Comparison of ENCODE assay signal across 13 cellular contexts in genomic region chr11:22479986-22480740, GRCh38.
A peak's percentile ranks its signal among the peaks of the same experiment; 100 is the strongest.
DNase-seq lines count a peak whose midpoint lies in the region; TF ChIP-seq lines count a peak whose summit lies in the region.
"Had no signal": no experiment of that assay in that cellular context is flagged by ENCODE, and none has a peak within 500 bp of the region (broad histone marks: within the 10 kb centered on the region; RNA-seq: fewer than 3 reads in every experiment).

No MANE protein-coding gene starts in this region.

- H3K9me3 ChIP-seq in SJCRH30 (replicated peaks) (peaks cover 8% of the 10 kb centered on the region; the same call in 1 of the 2 replicates), WERI-Rb-1 (ENCODE audit: severe bottlenecking) (no peaks in the 10 kb centered on the region)
- H3K9me3 ChIP-seq: A549 had no signal

- H3K27me3 ChIP-seq in SJCRH30 (no peaks in the 10 kb centered on the region), WERI-Rb-1 (ENCODE audit: insufficient read depth, low read depth, severe bottlenecking) (no peaks in the 10 kb centered on the region)

- intact Hi-C loops in lower leg skin (cut with DNase I; ENCODE audit: low total_unique reads): no loop called here

- peak overlapping the region; percentile 84 for H3K27ac ChIP-seq in SJCRH30
- no peak overlapping the region for H3K27ac ChIP-seq in WERI-Rb-1
- H3K27ac ChIP-seq: A549 had no signal

- peak overlapping the region; percentile 83 for H3K27ac Mint-ChIP-seq in mesothelial cell of epicardium
- H3K27ac Mint-ChIP-seq: CD14-positive monocyte, GM23338 had no signal

- no peak overlapping the region for H3K4me3 Mint-ChIP-seq in mesothelial cell of epicardium
- H3K4me3 Mint-ChIP-seq: CD14-positive monocyte, GM23338 had no signal

- H3K9me3 Mint-ChIP-seq in mesothelial cell of epicardium: peaks cover 19% of the 10 kb centered on the region
- H3K9me3 Mint-ChIP-seq: GM23338 had no signal

- peaks cover 37% of the 10 kb centered on the region for H3K4me1 Mint-ChIP-seq in mesothelial cell of epicardium
- H3K4me1 Mint-ChIP-seq: CD14-positive monocyte, GM23338 had no signal

- WGBS in lower leg skin, 2 donors: 53 to 58% methylated on average over 4 of the region's 4 CpGs

- H3K27me3 Mint-ChIP-seq in mesothelial cell of epicardium (ENCODE audit: low read depth): no peaks in the 10 kb centered on the region

- DNase-seq in SJCRH30 (peak; percentile 63 to 85), fibroblast of gingiva (ENCODE audit: low read depth) (peak; percentile 56), mesothelial cell of epicardium (ENCODE audit: low spot score in 2 of 2, unreplicated experiment in 2 of 2) (no peak), COR-L47 (lab: John Stamatoyannopoulos, UW) (no peak), WERI-Rb-1 (no peak), lower leg skin (ENCODE audit: low spot score in 2 of 2) (no peak)
- DNase-seq: Calu3, DMS 273 treated with DMSO at 0.1 percent for 48 hours, H7, IMR-90 had no signal

- no peak for TF ChIP-seq POLR2A in lower leg skin (IDR thresholded peaks at IDR 0.05)

- no peak for TF ChIP-seq CTCF in mesothelial cell of epicardium (IDR thresholded peaks at IDR 0.05; ENCODE audit: unreplicated experiment)
- no peak for TF ChIP-seq CTCF in WERI-Rb-1 (IDR thresholded peaks at IDR 0.05; ENCODE audit: low read depth, low read length)
- TF ChIP-seq CTCF in lower leg skin (IDR thresholded peaks at IDR 0.05): no peak

- no peak overlapping the region for H3K4me3 ChIP-seq in SJCRH30
- no peak overlapping the region for H3K4me3 ChIP-seq in WERI-Rb-1 (ENCODE audit: low read depth, low read length)
- no peak overlapping the region for H3K4me3 ChIP-seq in lower leg skin (ENCODE audit: low read depth, poor library complexity, severe bottlenecking)
- H3K4me3 ChIP-seq: A549, GM23338 had no signal

- H3K4me1 ChIP-seq in SJCRH30: peaks cover 40% of the 10 kb centered on the region
- H3K4me1 ChIP-seq: A549 had no signal

- H3K36me3 ChIP-seq in SJCRH30 (no peaks in the 10 kb centered on the region), WERI-Rb-1 (no peaks in the 10 kb centered on the region)

- no peaks in the 10 kb centered on the region for H3K36me3 Mint-ChIP-seq in mesothelial cell of epicardium
- H3K36me3 Mint-ChIP-seq: CD14-positive monocyte had no signal

Comparison
In these comparisons a context has a peak if more than half of its experiments do, and no peak if none do; other contexts are left out.
1. DNase-seq: peak in SJCRH30 (2 of 2) and fibroblast of gingiva (single experiment); none in mesothelial cell of epicardium (0 of 2), COR-L47 (single experiment), WERI-Rb-1 (single experiment) and lower leg skin (0 of 2).